In the genomic region with DNA sequence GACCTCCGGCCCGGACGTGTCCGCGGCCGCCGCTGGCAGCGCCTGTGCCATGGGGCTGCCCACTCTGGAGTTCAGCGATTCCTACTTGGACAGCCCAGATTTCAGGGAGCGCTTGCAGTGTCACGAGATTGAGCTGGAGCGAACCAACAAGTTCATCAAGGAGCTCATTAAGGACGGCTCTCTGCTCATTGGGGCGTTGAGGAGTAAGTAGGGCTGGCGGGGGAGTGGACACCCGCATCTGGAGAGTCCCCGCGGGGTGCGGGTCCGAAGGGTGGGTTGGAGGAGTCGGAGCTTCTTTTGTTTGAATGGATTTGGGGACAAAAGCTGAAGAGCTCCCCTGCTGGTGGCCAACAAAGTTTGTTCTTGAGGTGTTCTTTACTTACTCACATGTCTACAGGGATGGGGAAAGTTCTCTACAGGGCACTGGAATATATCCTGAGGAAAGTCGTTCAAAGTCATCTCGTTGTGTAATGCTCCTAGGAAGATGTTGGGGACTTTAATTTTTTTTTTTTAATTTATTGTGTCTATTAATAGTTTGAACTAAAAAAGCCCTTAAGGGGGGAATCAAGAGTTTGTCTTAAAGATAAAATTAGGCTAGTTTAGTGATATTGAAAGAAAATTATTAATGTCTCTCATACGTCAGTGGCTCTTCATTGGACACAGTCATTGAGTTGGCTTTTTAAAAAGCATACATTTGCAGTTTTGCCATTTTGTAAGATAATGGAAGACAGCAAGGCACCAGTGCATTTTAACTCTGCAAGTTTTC, we compare ENCODE assay signal across 8 cellular contexts.
DNase-seq lines count a peak whose midpoint lies in the region; ATAC-seq and TF ChIP-seq lines count a peak whose summit lies in the region.

No MANE protein-coding gene starts in this region.

- H3K4me3 Mint-ChIP-seq in stimulated activated effector memory CD8-positive, alpha-beta T cell treated with anti-CD3 and anti-CD28 coated beads, Interleukin-12 subunit alpha, Interleukin-12 subunit beta, amount 100 ng/mL, for 72 hours: peak overlapping the region; percentile 51

- ATAC-seq in GM21367 (IDR thresholded peaks at IDR 0.05; ENCODE audit: unreplicated experiment): peak; percentile 62
- peak; percentile 52 for ATAC-seq in HG03575 (IDR thresholded peaks at IDR 0.05; ENCODE audit: extremely low read depth, insufficient number of reproducible peaks, low FRiP score, unreplicated experiment)
- peak; percentile 45 for ATAC-seq in stimulated activated effector memory CD8-positive, alpha-beta T cell treated with anti-CD3 and anti-CD28 coated beads, Interleukin-12 subunit alpha, Interleukin-12 subunit beta, amount 100 ng/mL, for 72 hours

- no peak overlapping the region for H3K27ac Mint-ChIP-seq in stimulated activated effector memory CD8-positive, alpha-beta T cell treated with anti-CD3 and anti-CD28 coated beads, Interleukin-12 subunit alpha, Interleukin-12 subunit beta, amount 100 ng/mL, for 72 hours

- no peaks in the 10 kb centered on the region for H3K36me3 Mint-ChIP-seq in stimulated activated effector memory CD8-positive, alpha-beta T cell treated with anti-CD3 and anti-CD28 coated beads, Interleukin-12 subunit alpha, Interleukin-12 subunit beta, amount 100 ng/mL, for 72 hours

- DNase-seq in ELR (ENCODE audit: low read depth) (peak; percentile 81), SHP77 treated with DMSO at 0.1 percent for 48 hours (lab: John Stamatoyannopoulos, UW) (peak; percentile 48), choroid plexus epithelial cell (ENCODE audit: low read depth) (peak; percentile 87), kidney glomerular epithelial cell (lab: John Stamatoyannopoulos, UW) (peak; percentile 71), activated gamma-delta T cell treated with Interleukin-2 at 50 U/mL for 16 hours (no peak)
- peak in 1 of 2 donors; percentile 47 for DNase-seq in stimulated activated effector memory CD8-positive, alpha-beta T cell treated with anti-CD3 and anti-CD28 coated beads, Interleukin-12 subunit alpha, Interleukin-12 subunit beta, amount 100 ng/mL, for 72 hours (ENCODE audit: low spot score in 2 of 2)

- peak overlapping the region; percentile 71 for H3K4me3 ChIP-seq in choroid plexus epithelial cell (ENCODE audit: low read depth, low read length)

- TF ChIP-seq CTCF in choroid plexus epithelial cell (conservative IDR thresholded peaks at IDR 0.05; ENCODE audit: low read depth, low read length): peak; percentile 78

- H3K9me3 Mint-ChIP-seq in stimulated activated effector memory CD8-positive, alpha-beta T cell treated with anti-CD3 and anti-CD28 coated beads, Interleukin-12 subunit alpha, Interleukin-12 subunit beta, amount 100 ng/mL, for 72 hours: peaks cover 7% of the 10 kb centered on the region

- peaks cover 5% of the 10 kb centered on the region for H3K4me1 Mint-ChIP-seq in stimulated activated effector memory CD8-positive, alpha-beta T cell treated with anti-CD3 and anti-CD28 coated beads, Interleukin-12 subunit alpha, Interleukin-12 subunit beta, amount 100 ng/mL, for 72 hours
